ENCODE assay signal across 1 cellular context in the genomic region with DNA sequence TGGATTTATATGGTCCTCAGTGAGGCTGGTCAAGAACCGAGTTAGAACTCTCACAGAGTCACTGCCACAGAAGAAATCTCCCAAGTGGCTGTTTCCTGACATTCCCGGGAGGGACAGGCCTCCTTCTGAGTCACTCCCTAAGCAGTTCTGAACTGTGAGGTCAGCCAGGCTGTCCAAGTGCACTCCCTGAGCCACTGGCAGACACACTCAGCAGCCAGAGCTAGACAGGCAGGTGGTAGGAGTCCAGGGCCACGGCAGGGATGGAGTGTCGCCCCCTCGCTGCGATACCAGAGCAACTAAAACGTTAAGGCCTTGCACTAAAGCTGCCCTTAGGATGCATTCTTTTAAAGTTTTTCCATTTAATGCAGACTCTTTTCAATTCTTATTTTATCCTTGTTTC.
TF ChIP-seq lines count a peak whose summit lies in the region.

No MANE protein-coding gene starts in this region.

TF ChIP-seq in HCT116, 20 proteins besides CTCF, POLR2A, EP300 and RAD21 (continued from another document):
- TF ChIP-seq, protein P1, sequence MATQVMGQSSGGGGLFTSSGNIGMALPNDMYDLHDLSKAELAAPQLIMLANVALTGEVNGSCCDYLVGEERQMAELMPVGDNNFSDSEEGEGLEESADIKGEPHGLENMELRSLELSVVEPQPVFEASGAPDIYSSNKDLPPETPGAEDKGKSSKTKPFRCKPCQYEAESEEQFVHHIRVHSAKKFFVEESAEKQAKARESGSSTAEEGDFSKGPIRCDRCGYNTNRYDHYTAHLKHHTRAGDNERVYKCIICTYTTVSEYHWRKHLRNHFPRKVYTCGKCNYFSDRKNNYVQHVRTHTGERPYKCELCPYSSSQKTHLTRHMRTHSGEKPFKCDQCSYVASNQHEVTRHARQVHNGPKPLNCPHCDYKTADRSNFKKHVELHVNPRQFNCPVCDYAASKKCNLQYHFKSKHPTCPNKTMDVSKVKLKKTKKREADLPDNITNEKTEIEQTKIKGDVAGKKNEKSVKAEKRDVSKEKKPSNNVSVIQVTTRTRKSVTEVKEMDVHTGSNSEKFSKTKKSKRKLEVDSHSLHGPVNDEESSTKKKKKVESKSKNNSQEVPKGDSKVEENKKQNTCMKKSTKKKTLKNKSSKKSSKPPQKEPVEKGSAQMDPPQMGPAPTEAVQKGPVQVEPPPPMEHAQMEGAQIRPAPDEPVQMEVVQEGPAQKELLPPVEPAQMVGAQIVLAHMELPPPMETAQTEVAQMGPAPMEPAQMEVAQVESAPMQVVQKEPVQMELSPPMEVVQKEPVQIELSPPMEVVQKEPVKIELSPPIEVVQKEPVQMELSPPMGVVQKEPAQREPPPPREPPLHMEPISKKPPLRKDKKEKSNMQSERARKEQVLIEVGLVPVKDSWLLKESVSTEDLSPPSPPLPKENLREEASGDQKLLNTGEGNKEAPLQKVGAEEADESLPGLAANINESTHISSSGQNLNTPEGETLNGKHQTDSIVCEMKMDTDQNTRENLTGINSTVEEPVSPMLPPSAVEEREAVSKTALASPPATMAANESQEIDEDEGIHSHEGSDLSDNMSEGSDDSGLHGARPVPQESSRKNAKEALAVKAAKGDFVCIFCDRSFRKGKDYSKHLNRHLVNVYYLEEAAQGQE (IDR thresholded peaks at IDR 0.05; ENCODE audit: low read depth), result no peak
- TF ChIP-seq, protein P2, sequence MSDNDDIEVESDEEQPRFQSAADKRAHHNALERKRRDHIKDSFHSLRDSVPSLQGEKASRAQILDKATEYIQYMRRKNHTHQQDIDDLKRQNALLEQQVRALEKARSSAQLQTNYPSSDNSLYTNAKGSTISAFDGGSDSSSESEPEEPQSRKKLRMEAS (IDR thresholded peaks at IDR 0.05), result peak; percentile 50; the same call in 1 of the 2 replicates
- peak; percentile 75 for TF ChIP-seq CBX3 (IDR thresholded peaks at IDR 0.05; ENCODE audit: low read depth)
- TF ChIP-seq YY1 (IDR thresholded peaks at IDR 0.05; ENCODE audit: extremely low read depth, insufficient replicate concordance, low read depth, low read length), result peak; percentile 15
- TF ChIP-seq, protein P3, sequence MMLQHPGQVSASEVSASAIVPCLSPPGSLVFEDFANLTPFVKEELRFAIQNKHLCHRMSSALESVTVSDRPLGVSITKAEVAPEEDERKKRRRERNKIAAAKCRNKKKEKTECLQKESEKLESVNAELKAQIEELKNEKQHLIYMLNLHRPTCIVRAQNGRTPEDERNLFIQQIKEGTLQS (IDR thresholded peaks at IDR 0.05), result no peak; the same call in 1 of the 2 replicates
